ENCODE assay signal across 1 cellular context in genomic region chr22:37533995-37534394, GRCh38.
TF ChIP-seq lines count a peak whose summit lies in the region.

No MANE protein-coding gene starts in this region.

TF ChIP-seq in GM23338, 12 proteins besides CTCF, POLR2A, EP300 and RAD21 (continued from another document):
- TF ChIP-seq, protein P1, sequence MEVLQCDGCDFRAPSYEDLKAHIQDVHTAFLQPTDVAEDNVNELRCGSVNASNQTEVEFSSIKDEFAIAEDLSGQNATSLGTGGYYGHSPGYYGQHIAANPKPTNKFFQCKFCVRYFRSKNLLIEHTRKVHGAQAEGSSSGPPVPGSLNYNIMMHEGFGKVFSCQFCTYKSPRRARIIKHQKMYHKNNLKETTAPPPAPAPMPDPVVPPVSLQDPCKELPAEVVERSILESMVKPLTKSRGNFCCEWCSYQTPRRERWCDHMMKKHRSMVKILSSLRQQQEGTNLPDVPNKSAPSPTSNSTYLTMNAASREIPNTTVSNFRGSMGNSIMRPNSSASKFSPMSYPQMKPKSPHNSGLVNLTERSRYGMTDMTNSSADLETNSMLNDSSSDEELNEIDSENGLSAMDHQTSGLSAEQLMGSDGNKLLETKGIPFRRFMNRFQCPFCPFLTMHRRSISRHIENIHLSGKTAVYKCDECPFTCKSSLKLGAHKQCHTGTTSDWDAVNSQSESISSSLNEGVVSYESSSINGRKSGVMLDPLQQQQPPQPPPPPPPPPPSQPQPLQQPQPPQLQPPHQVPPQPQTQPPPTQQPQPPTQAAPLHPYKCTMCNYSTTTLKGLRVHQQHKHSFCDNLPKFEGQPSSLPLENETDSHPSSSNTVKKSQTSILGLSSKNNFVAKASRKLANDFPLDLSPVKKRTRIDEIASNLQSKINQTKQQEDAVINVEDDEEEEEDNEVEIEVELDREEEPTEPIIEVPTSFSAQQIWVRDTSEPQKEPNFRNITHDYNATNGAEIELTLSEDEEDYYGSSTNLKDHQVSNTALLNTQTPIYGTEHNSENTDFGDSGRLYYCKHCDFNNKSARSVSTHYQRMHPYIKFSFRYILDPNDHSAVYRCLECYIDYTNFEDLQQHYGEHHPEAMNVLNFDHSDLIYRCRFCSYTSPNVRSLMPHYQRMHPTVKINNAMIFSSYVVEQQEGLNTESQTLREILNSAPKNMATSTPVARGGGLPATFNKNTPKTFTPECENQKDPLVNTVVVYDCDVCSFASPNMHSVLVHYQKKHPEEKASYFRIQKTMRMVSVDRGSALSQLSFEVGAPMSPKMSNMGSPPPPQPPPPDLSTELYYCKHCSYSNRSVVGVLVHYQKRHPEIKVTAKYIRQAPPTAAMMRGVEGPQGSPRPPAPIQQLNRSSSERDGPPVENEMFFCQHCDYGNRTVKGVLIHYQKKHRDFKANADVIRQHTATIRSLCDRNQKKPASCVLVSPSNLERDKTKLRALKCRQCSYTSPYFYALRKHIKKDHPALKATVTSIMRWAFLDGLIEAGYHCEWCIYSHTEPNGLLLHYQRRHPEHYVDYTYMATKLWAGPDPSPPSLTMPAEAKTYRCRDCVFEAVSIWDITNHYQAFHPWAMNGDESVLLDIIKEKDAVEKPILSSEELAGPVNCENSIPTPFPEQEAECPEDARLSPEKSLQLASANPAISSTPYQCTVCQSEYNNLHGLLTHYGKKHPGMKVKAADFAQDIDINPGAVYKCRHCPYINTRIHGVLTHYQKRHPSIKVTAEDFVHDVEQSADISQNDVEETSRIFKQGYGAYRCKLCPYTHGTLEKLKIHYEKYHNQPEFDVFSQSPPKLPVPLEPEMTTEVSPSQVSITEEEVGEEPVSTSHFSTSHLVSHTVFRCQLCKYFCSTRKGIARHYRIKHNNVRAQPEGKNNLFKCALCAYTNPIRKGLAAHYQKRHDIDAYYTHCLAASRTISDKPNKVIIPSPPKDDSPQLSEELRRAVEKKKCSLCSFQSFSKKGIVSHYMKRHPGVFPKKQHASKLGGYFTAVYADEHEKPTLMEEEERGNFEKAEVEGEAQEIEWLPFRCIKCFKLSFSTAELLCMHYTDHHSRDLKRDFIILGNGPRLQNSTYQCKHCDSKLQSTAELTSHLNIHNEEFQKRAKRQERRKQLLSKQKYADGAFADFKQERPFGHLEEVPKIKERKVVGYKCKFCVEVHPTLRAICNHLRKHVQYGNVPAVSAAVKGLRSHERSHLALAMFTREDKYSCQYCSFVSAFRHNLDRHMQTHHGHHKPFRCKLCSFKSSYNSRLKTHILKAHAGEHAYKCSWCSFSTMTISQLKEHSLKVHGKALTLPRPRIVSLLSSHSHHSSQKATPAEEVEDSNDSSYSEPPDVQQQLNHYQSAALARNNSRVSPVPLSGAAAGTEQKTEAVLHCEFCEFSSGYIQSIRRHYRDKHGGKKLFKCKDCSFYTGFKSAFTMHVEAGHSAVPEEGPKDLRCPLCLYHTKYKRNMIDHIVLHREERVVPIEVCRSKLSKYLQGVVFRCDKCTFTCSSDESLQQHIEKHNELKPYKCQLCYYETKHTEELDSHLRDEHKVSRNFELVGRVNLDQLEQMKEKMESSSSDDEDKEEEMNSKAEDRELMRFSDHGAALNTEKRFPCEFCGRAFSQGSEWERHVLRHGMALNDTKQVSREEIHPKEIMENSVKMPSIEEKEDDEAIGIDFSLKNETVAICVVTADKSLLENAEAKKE (CRISPR knock-in tag; IDR thresholded peaks at IDR 0.05), result no peak
TF ChIP-seq in GM23338: peak in this region for 0.
